Comparison of ENCODE assay signal across 29 cellular contexts in genomic region chr12:79138872-79139271, GRCh38.
"Had no signal": no experiment of that assay in that cellular context is flagged by ENCODE, and none has a peak within 500 bp of the region (broad histone marks: within the 10 kb centered on the region; RNA-seq: fewer than 3 reads in every experiment).

No MANE protein-coding gene starts in this region.

- ATAC-seq: stimulated activated effector memory CD8-positive, alpha-beta T cell treated with anti-CD3 and anti-CD28 coated beads, Interleukin-12 subunit alpha, Interleukin-12 subunit beta, amount 100 ng/mL, for 72 hours; stimulated activated memory B cell treated with anti-CD40 and anti-IgM and Interleukin-4, amounts not matched to agents 10 μg/mL and 1 μg/mL and 100 μg/mL, for 72 hours; stimulated activated naive B cell treated with anti-CD40 and anti-IgM and Interleukin-4, amounts not matched to agents 10 μg/mL and 1 μg/mL and 100 μg/mL, for 72 hours; stimulated activated naive CD8-positive, alpha-beta T cell treated with anti-CD3 and anti-CD28 coated beads, Interleukin-15, amount 100 ng/mL, for 72 hours; stimulated activated naive CD8-positive, alpha-beta T cell treated with anti-CD3 and anti-CD28 coated beads, Interleukin-15, Interleukin-2, amounts not matched to agents 100 U/mL and 50 U/mL, for 24 hours; upper lobe of right lung had no signal

- H3K27me3 ChIP-seq: stomach, suprapubic skin, testis, thyroid gland, tibial artery, tibial nerve, transverse colon, upper lobe of left lung, upper lobe of right lung, uterus, vagina had no signal

- DNase-seq: stimulated activated CD4-positive, alpha-beta T cell treated with anti-CD3 and anti-CD28 coated beads, Interleukin-2, amount 100 ng/mL, for 48 hours; stimulated activated CD4-positive, alpha-beta T cell treated with anti-CD3 and anti-CD28 coated beads, Interleukin-4, amount 100 ng/mL, for 1 hour; stimulated activated CD4-positive, alpha-beta T cell treated with anti-CD3 and anti-CD28 coated beads, Interleukin-4, amount 100 ng/mL, for 24 hours; stimulated activated CD4-positive, alpha-beta T cell treated with anti-CD3 and anti-CD28 coated beads, Interleukin-4, amount 100 ng/mL, for 4 hours; stimulated activated CD8-positive, alpha-beta memory T cell treated with anti-CD3 and anti-CD28 coated beads, Interleukin-4, amount 100 ng/mL, for 48 hours; stimulated activated naive B cell treated with anti-CD40 and anti-IgM and Interleukin-4, amounts not matched to agents 10 μg/mL and 1 μg/mL and 100 μg/mL, for 72 hours; stimulated activated naive CD4-positive, alpha-beta T cell; stimulated activated naive CD4-positive, alpha-beta T cell treated with Interleukin-2 at 50 U/mL for 16 hours; stimulated activated naive CD8-positive, alpha-beta T cell treated with anti-CD3 and anti-CD28 coated beads, Interleukin-15, amount 100 ng/mL, for 72 hours; stimulated activated naive CD8-positive, alpha-beta T cell treated with anti-CD3 and anti-CD28 coated beads, Interleukin-15, Interleukin-2, amounts not matched to agents 100 U/mL and 50 U/mL, for 24 hours; stomach; substantia nigra; testis; thyroid gland; tibial artery; transverse colon; trophoblast cell; upper lobe of left lung; upper lobe of right lung; uterus had no signal

- H3K4me1 ChIP-seq: stomach, suprapubic skin, testis, thyroid gland, tibial artery, tibial nerve, transverse colon, upper lobe of left lung, upper lobe of right lung, uterus, vagina had no signal

- H3K9me3 Mint-ChIP-seq: stimulated activated memory B cell treated with anti-CD40 and anti-IgM and Interleukin-4, amounts not matched to agents 10 μg/mL and 1 μg/mL and 100 μg/mL, for 72 hours; stimulated activated naive B cell treated with anti-CD40 and anti-IgM and Interleukin-4, amounts not matched to agents 10 μg/mL and 1 μg/mL and 100 μg/mL, for 72 hours; stimulated activated naive CD8-positive, alpha-beta T cell treated with anti-CD3 and anti-CD28 coated beads, Interleukin-15, amount 100 ng/mL, for 72 hours; stimulated activated naive CD8-positive, alpha-beta T cell treated with anti-CD3 and anti-CD28 coated beads, Interleukin-15, Interleukin-2, amounts not matched to agents 100 ng/mL and 50 ng/mL, for 24 hours; type B pancreatic cell had no signal

- H3K4me3 ChIP-seq: stomach, suprapubic skin, testis, thoracic aorta, thyroid gland, tibial artery, tibial nerve, transverse colon, upper lobe of left lung, upper lobe of right lung, uterus, vagina had no signal

- H3K36me3 ChIP-seq: stomach, suprapubic skin, thoracic aorta, thyroid gland, tibial artery, tibial nerve, transverse colon, upper lobe of left lung, upper lobe of right lung, uterus, vagina had no signal

- H3K27ac Mint-ChIP-seq: stimulated activated effector memory CD8-positive, alpha-beta T cell treated with anti-CD3 and anti-CD28 coated beads, Interleukin-12 subunit alpha, Interleukin-12 subunit beta, amount 100 ng/mL, for 72 hours; stimulated activated memory B cell treated with anti-CD40 and anti-IgM and Interleukin-4, amounts not matched to agents 10 μg/mL and 1 μg/mL and 100 μg/mL, for 72 hours; stimulated activated naive B cell treated with anti-CD40 and anti-IgM and Interleukin-4, amounts not matched to agents 10 μg/mL and 1 μg/mL and 100 μg/mL, for 72 hours; stimulated activated naive CD8-positive, alpha-beta T cell treated with anti-CD3 and anti-CD28 coated beads, Interleukin-15, amount 100 ng/mL, for 72 hours; stimulated activated naive CD8-positive, alpha-beta T cell treated with anti-CD3 and anti-CD28 coated beads, Interleukin-15, Interleukin-2, amounts not matched to agents 100 ng/mL and 50 ng/mL, for 24 hours; type B pancreatic cell had no signal

- FAIRE-seq: urothelium cell line had no signal

- H3K9me3 ChIP-seq: stomach, suprapubic skin, testis, thoracic aorta, thyroid gland, tibial artery, tibial nerve, transverse colon, upper lobe of left lung, upper lobe of right lung, uterus, vagina had no signal

- H3K27ac ChIP-seq: stomach, suprapubic skin, testis, thoracic aorta, thyroid gland, tibial artery, tibial nerve, transverse colon, upper lobe of left lung, upper lobe of right lung, uterus, vagina had no signal

- H3K36me3 Mint-ChIP-seq: stimulated activated effector memory CD8-positive, alpha-beta T cell treated with anti-CD3 and anti-CD28 coated beads, Interleukin-12 subunit alpha, Interleukin-12 subunit beta, amount 100 ng/mL, for 72 hours; stimulated activated memory B cell treated with anti-CD40 and anti-IgM and Interleukin-4, amounts not matched to agents 10 μg/mL and 1 μg/mL and 100 μg/mL, for 72 hours; stimulated activated naive B cell treated with anti-CD40 and anti-IgM and Interleukin-4, amounts not matched to agents 10 μg/mL and 1 μg/mL and 100 μg/mL, for 72 hours; type B pancreatic cell had no signal

- H3K4me3 Mint-ChIP-seq: stimulated activated effector memory CD8-positive, alpha-beta T cell treated with anti-CD3 and anti-CD28 coated beads, Interleukin-12 subunit alpha, Interleukin-12 subunit beta, amount 100 ng/mL, for 72 hours; stimulated activated memory B cell treated with anti-CD40 and anti-IgM and Interleukin-4, amounts not matched to agents 10 μg/mL and 1 μg/mL and 100 μg/mL, for 72 hours; stimulated activated naive B cell treated with anti-CD40 and anti-IgM and Interleukin-4, amounts not matched to agents 10 μg/mL and 1 μg/mL and 100 μg/mL, for 72 hours; stimulated activated naive CD8-positive, alpha-beta T cell treated with anti-CD3 and anti-CD28 coated beads, Interleukin-15, amount 100 ng/mL, for 72 hours; stimulated activated naive CD8-positive, alpha-beta T cell treated with anti-CD3 and anti-CD28 coated beads, Interleukin-15, Interleukin-2, amounts not matched to agents 100 ng/mL and 50 ng/mL, for 24 hours; type B pancreatic cell had no signal

- H3K4me1 Mint-ChIP-seq: stimulated activated effector memory CD8-positive, alpha-beta T cell treated with anti-CD3 and anti-CD28 coated beads, Interleukin-12 subunit alpha, Interleukin-12 subunit beta, amount 100 ng/mL, for 72 hours; stimulated activated memory B cell treated with anti-CD40 and anti-IgM and Interleukin-4, amounts not matched to agents 10 μg/mL and 1 μg/mL and 100 μg/mL, for 72 hours; stimulated activated naive B cell treated with anti-CD40 and anti-IgM and Interleukin-4, amounts not matched to agents 10 μg/mL and 1 μg/mL and 100 μg/mL, for 72 hours; stimulated activated naive CD8-positive, alpha-beta T cell treated with anti-CD3 and anti-CD28 coated beads, Interleukin-15, amount 100 ng/mL, for 72 hours had no signal

- H3K27me3 Mint-ChIP-seq: stimulated activated memory B cell treated with anti-CD40 and anti-IgM and Interleukin-4, amounts not matched to agents 10 μg/mL and 1 μg/mL and 100 μg/mL, for 72 hours; stimulated activated naive B cell treated with anti-CD40 and anti-IgM and Interleukin-4, amounts not matched to agents 10 μg/mL and 1 μg/mL and 100 μg/mL, for 72 hours; stimulated activated naive CD8-positive, alpha-beta T cell treated with anti-CD3 and anti-CD28 coated beads, Interleukin-15, amount 100 ng/mL, for 72 hours; stimulated activated naive CD8-positive, alpha-beta T cell treated with anti-CD3 and anti-CD28 coated beads, Interleukin-15, Interleukin-2, amounts not matched to agents 100 ng/mL and 50 ng/mL, for 24 hours; type B pancreatic cell had no signal
